ENCODE assay signal across 12 cellular contexts in genomic region chr10:23693398-23693797, GRCh38.
DNase-seq lines count a peak whose midpoint lies in the region; ATAC-seq and TF ChIP-seq lines count a peak whose summit lies in the region.
"Had no signal": no experiment of that assay in that cellular context is flagged by ENCODE, and none has a peak within 500 bp of the region (broad histone marks: within the 10 kb centered on the region; RNA-seq: fewer than 3 reads in every experiment).

No MANE protein-coding gene starts in this region.

- peaks cover 8% of the 10 kb centered on the region for H3K4me1 ChIP-seq in upper lobe of right lung

- H3K27ac ChIP-seq in VCaP, result no peak overlapping the region
- H3K27ac ChIP-seq in upper lobe of right lung, result no peak overlapping the region
- H3K27ac ChIP-seq: breast epithelium, tibial nerve had no signal

- peak; percentile 28 for ATAC-seq in upper lobe of right lung
- no peak for ATAC-seq in GM21526 (IDR thresholded peaks at IDR 0.05; ENCODE audit: low FRiP score, unreplicated experiment)

- TF ChIP-seq CTCF in VCaP (conservative IDR thresholded peaks at IDR 0.05), result 0 out of 2 replicates have a peak, but pooled peaks have one; percentile 14
- no peak for TF ChIP-seq CTCF in upper lobe of right lung (IDR thresholded peaks at IDR 0.05)

- H3K9me3 ChIP-seq in upper lobe of right lung, result no peaks in the 10 kb centered on the region
- H3K9me3 ChIP-seq: breast epithelium, tibial nerve had no signal

- H3K4me3 ChIP-seq in upper lobe of right lung, result no peak overlapping the region

- H3K27me3 ChIP-seq in upper lobe of right lung, result peaks cover 53% of the 10 kb centered on the region

- DNase-seq in stimulated activated CD4-positive, alpha-beta T cell treated with anti-CD3 and anti-CD28 coated beads, Interleukin-1b, Interleukin-23, amount 100 ng/mL, for 48 hours, result peak; percentile 12
- no peak for DNase-seq in stimulated activated CD4-positive, alpha-beta T cell treated with anti-CD3 and anti-CD28 coated beads, Interleukin-4, amount 100 ng/mL, for 4 hours
- DNase-seq in kidney tubule cell (ENCODE audit: low spot score), result peak; percentile 6
- no peak for DNase-seq in upper lobe of right lung
- DNase-seq in SW480 (ENCODE audit: low spot score), result no peak
- DNase-seq in NCI-H1105 treated with DMSO at 0.1 percent for 48 hours (lab: John Stamatoyannopoulos, UW), result no peak
- DNase-seq: activated T-cell treated with anti-CD3 and anti-CD28 coated beads, Interleukin-2, amount 50 U/mL, for 4 hours; C1 segment of cervical spinal cord had no signal

- H3K36me3 ChIP-seq in upper lobe of right lung, result no peaks in the 10 kb centered on the region
- H3K36me3 ChIP-seq: breast epithelium, tibial nerve had no signal

- intact Hi-C loops in upper lobe of right lung (cut with DNase I), result no loop called here

Comparison
In these comparisons a context has a peak if more than half of its experiments do, and no peak if none do; other contexts are left out.
1. DNase-seq: peak in stimulated activated CD4-positive, alpha-beta T cell treated with anti-CD3 and anti-CD28 coated beads, Interleukin-1b, Interleukin-23, amount 100 ng/mL, for 48 hours (single experiment) and kidney tubule cell (single experiment); none in stimulated activated CD4-positive, alpha-beta T cell treated with anti-CD3 and anti-CD28 coated beads, Interleukin-4, amount 100 ng/mL, for 4 hours (0 of 2), upper lobe of right lung (single experiment), SW480 (single experiment) and NCI-H1105 treated with DMSO at 0.1 percent for 48 hours (single experiment).